In the genomic region with DNA sequence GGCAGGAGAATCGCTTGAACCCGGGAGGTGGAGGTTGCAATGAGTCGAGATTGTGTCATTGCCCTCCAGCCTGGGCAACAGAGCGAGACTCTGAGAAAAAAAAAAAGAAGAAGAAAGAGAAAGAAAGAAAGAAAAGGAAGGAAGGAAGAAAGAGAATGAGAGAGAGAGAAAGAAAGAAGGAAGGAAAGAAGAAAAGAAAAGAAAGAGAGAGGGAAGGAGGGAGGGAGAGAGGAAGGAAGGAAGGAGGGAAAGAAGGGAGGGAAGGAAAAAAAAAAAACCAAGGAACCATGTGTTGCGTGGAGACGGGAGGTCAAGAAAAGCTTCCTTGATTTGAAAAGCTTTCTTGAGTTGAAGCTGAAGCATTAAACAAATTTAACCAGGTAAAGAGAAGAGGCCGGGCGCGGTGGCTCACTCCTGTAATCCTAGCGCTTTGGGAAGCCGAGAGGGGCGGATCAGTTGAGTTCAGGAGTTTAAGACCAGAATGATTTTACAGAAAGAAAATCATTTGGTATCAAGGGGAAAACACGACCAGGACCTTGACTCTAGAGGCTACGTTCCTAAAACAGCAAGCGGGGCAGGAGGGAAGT, we compare ENCODE assay signal across 9 cellular contexts.
DNase-seq lines count a peak whose midpoint lies in the region; ATAC-seq and TF ChIP-seq lines count a peak whose summit lies in the region.
"Had no signal": no experiment of that assay in that cellular context is flagged by ENCODE, and none has a peak within 500 bp of the region (broad histone marks: within the 10 kb centered on the region; RNA-seq: fewer than 3 reads in every experiment).

No MANE protein-coding gene starts in this region.

- H3K9me3 Mint-ChIP-seq in T-cell: no peaks in the 10 kb centered on the region

- H3K36me3 ChIP-seq in heart right ventricle (no peaks in the 10 kb centered on the region), spleen (no peaks in the 10 kb centered on the region)

- H3K4me3 Mint-ChIP-seq in T-cell: peak overlapping the region; percentile 81 to 87 (median 86)

- intact Hi-C loops in heart right ventricle (cut with DNase I): loop anchor here in 1 of 10 donors (10.0 kb wide), 1 partner anchor 738 kb away; a partner anchor contains a TSS
- intact Hi-C loops in spleen (cut with DNase I; ENCODE audit: low total_unique reads): no loop called here

- CTCF ChIA-PET in T-cell (lab: Charles Lee): interaction anchor here in 1 of 2 donors (0.7 to 2.7 kb wide), 3 partner anchors 29 to 1945 kb away, joined by 4 to 8 read pairs (median 8); no protein-coding TSS in a partner anchor

- peaks cover 0 to 18% (median 0%) of the 10 kb centered on the region in 7 donors for H3K27me3 ChIP-seq in heart right ventricle
- no peaks in the 10 kb centered on the region for H3K27me3 ChIP-seq in spleen (replicated peaks in 1 of 7)

- in situ Hi-C loops in GM13976 (cut with MboI; ENCODE audit: low sequenced_read_pairs, unreplicated experiment) (loop anchor here (10.0 kb wide), 2 partner anchors 648 to 738 kb away; a partner anchor contains a TSS), G401 (cut with HindIII; ENCODE audit: low sequenced_read_pairs) (no loop called here)

- no peaks in the 10 kb centered on the region for H3K27me3 Mint-ChIP-seq in T-cell

- POLR2A ChIA-PET in T-cell (lab: Charles Lee): interaction anchor here (0.6 to 2.5 kb wide), 7 partner anchors 9 to 653 kb away, joined by 3 to 13 read pairs (median 3); a partner anchor contains a TSS

- WGBS in heart right ventricle, 2 donors: 33 to 37% methylated on average over 15 of the region's 15 CpGs
- 32 to 41% (median 35%) methylated on average over 15 of the region's 15 CpGs for WGBS in spleen, 5 donors

- peaks cover 40 to 44% (median 42%) of the 10 kb centered on the region in 3 donors for H3K4me1 Mint-ChIP-seq in T-cell

- peak overlapping the region in 1 of 10 donors; percentile 11 for H3K27ac ChIP-seq in heart right ventricle
- H3K27ac ChIP-seq in spleen: peak overlapping the region in 7 of 8 donors; percentile 51 to 72 (median 65)

- H3K4me3 ChIP-seq in heart right ventricle (peak overlapping the region; percentile 5 to 54 (median 44)), spleen (peak overlapping the region; percentile 26 to 70 (median 42))

- H3K9me3 ChIP-seq in heart right ventricle (no peaks in the 10 kb centered on the region), spleen (no peaks in the 10 kb centered on the region)

- peaks cover 0 to 17% (median 9%) of the 10 kb centered on the region in 9 donors for H3K4me1 ChIP-seq in heart right ventricle
- peaks cover 7 to 39% (median 14%) of the 10 kb centered on the region in 6 donors for H3K4me1 ChIP-seq in spleen

- DNase-seq in NCI-H510A treated with DMSO at 0.1 percent for 48 hours (lab: John Stamatoyannopoulos, UW) (peak; percentile 63), NCI-H510A (lab: John Stamatoyannopoulos, UW) (no peak), T-cell (no peak), heart right ventricle (no peak), spleen (no peak), GM13976 (ENCODE audit: low spot score) (no peak), G401 (ENCODE audit: low spot score) (no peak)
- DNase-seq: DND-41 had no signal

- peak overlapping the region; percentile 77 to 91 for H3K27ac Mint-ChIP-seq in T-cell

- H3K36me3 Mint-ChIP-seq in T-cell: no peaks in the 10 kb centered on the region

- no peak for TF ChIP-seq POLR2A in spleen (IDR thresholded peaks at IDR 0.05)

- ATAC-seq in T-cell (replicated peaks in 1 of 4): peak in 1 of 4 experiments; percentile 7
- ATAC-seq in heart right ventricle: peak in 1 of 8 donors; percentile 32
- ATAC-seq in HG03097 (IDR thresholded peaks at IDR 0.05; ENCODE audit: low FRiP score, unreplicated experiment): no peak

- TF ChIP-seq CTCF in heart right ventricle (IDR thresholded peaks at IDR 0.05): no peak
- TF ChIP-seq CTCF in spleen (IDR thresholded peaks at IDR 0.05 in 8 of 11, conservative IDR thresholded peaks at IDR 0.05 in 3 of 11): no peak
- no peak for TF ChIP-seq CTCF in GM13976 (IDR thresholded peaks at IDR 0.05; ENCODE audit: borderline replicate concordance, control extremely low read depth, extremely low read depth, insufficient read depth, missing control alignments)
